In genomic region chr11:63822438-63822837, GRCh38 we compare ENCODE assay signal across 29 cellular contexts.
"Had no signal": no experiment of that assay in that cellular context is flagged by ENCODE, and none has a peak within 500 bp of the region (broad histone marks: within the 10 kb centered on the region; RNA-seq: fewer than 3 reads in every experiment).

No MANE protein-coding gene starts in this region.

- DNase-seq: activated B cell treated with CpG ODN at 0.5 μM for 24 hours; activated CD4-positive, alpha-beta T cell treated with anti-CD3 and anti-CD28 coated beads for 1 hour; activated CD4-positive, alpha-beta T cell treated with anti-CD3 and anti-CD28 coated beads, Interleukin-2, amount 10 ng/mL, durations not matched to agents 24 days and 14 days; activated CD4-positive, alpha-beta T cell treated with anti-CD3 and anti-CD28 coated beads, Interleukin-2, amount 50 U/mL, for 48 hours; activated gamma-delta T cell treated with Interleukin-2 at 50 U/mL for 16 hours; activated naive CD4-positive, alpha-beta T cell treated with anti-CD3 and anti-CD28 coated beads, Interleukin-2, amount 10 ng/mL, durations not matched to agents 7 days and 5 days; activated naive CD8-positive, alpha-beta T cell treated with anti-CD3 and anti-CD28 coated beads for 36 hours; activated T-cell treated with anti-CD3 and anti-CD28 coated beads, Interleukin-2, amount 50 U/mL, for 48 hours; brain microvascular endothelial cell; MG63; MV-4-11; NCI-H1092 treated with DMSO at 0.1 percent for 48 hours; NCI-H1417 treated with DMSO at 0.1 percent for 48 hours; NCI-H1694; NCI-H2029; NCI-H2107; NCI-H2171 treated with DMSO at 0.1 percent for 48 hours; NCI-H345; NCI-H510A; NCI-H526 treated with DMSO at 0.1 percent for 48 hours; NCI-H82; Right ventricle myocardium superior; RPMI8226; SW 1271 had no signal

- H3K27ac Mint-ChIP-seq: activated B cell treated with CpG ODN at 0.5 μM for 24 hours; activated CD4-positive, alpha-beta T cell treated with anti-CD3 and anti-CD28 coated beads, Interleukin-2, amount 10 ng/mL, durations not matched to agents 24 days and 14 days; activated naive CD8-positive, alpha-beta T cell treated with anti-CD3 and anti-CD28 coated beads for 36 hours; activated T-helper 2 cell treated with anti-CD3 and anti-CD28 coated beads, Interferon-gamma antibody, Interleukin-2, Interleukin-4, amounts not matched to agents 10 μg/mL and 5 μg/mL and 100 μg/mL, durations not matched to agents 14 hours and 24 hours and 36 hours; T-helper 2 cell treated with Interferon-gamma antibody and Interleukin-4, amounts not matched to agents 5 μg/mL and 100 μg/mL, for 36 hours had no signal

- H3K4me3 ChIP-seq: MG63, SJSA1 had no signal

- ATAC-seq: Panc1, SK-N-SH treated with all-trans-retinoic acid at 6 μM for 48 hours had no signal

- H3K27me3 ChIP-seq: brain microvascular endothelial cell, MG63, SJSA1 had no signal

- H3K9me3 ChIP-seq: MG63, SJSA1 had no signal

- H3K4me3 Mint-ChIP-seq: activated B cell treated with CpG ODN at 0.5 μM for 24 hours; activated CD4-positive, alpha-beta T cell treated with anti-CD3 and anti-CD28 coated beads, Interleukin-2, amount 10 ng/mL, durations not matched to agents 24 days and 14 days; activated naive CD4-positive, alpha-beta T cell treated with anti-CD3 and anti-CD28 coated beads, Interleukin-2, amount 10 ng/mL, durations not matched to agents 7 days and 5 days; activated naive CD8-positive, alpha-beta T cell treated with anti-CD3 and anti-CD28 coated beads for 36 hours; T-helper 2 cell treated with Interferon-gamma antibody and Interleukin-4, amounts not matched to agents 5 μg/mL and 100 μg/mL, for 36 hours had no signal

- H3K4me1 ChIP-seq: SJSA1 had no signal

- H3K9me3 Mint-ChIP-seq: activated B cell treated with CpG ODN at 0.5 μM for 24 hours; activated CD4-positive, alpha-beta T cell treated with anti-CD3 and anti-CD28 coated beads, Interleukin-2, amount 10 ng/mL, durations not matched to agents 24 days and 14 days; activated naive CD4-positive, alpha-beta T cell treated with anti-CD3 and anti-CD28 coated beads, Interleukin-2, amount 10 ng/mL, durations not matched to agents 7 days and 5 days; activated naive CD8-positive, alpha-beta T cell treated with anti-CD3 and anti-CD28 coated beads for 36 hours; activated T-helper 2 cell treated with anti-CD3 and anti-CD28 coated beads, Interferon-gamma antibody, Interleukin-2, Interleukin-4, amounts not matched to agents 10 μg/mL and 5 μg/mL and 100 μg/mL, durations not matched to agents 14 hours and 24 hours and 36 hours; T-helper 2 cell treated with Interferon-gamma antibody and Interleukin-4, amounts not matched to agents 5 μg/mL and 100 μg/mL, for 36 hours had no signal

- H3K4me1 Mint-ChIP-seq: activated B cell treated with CpG ODN at 0.5 μM for 24 hours; activated naive CD4-positive, alpha-beta T cell treated with anti-CD3 and anti-CD28 coated beads, Interleukin-2, amount 10 ng/mL, durations not matched to agents 7 days and 5 days; activated naive CD8-positive, alpha-beta T cell treated with anti-CD3 and anti-CD28 coated beads for 36 hours had no signal

- H3K27me3 Mint-ChIP-seq: activated B cell treated with CpG ODN at 0.5 μM for 24 hours; activated CD4-positive, alpha-beta T cell treated with anti-CD3 and anti-CD28 coated beads, Interleukin-2, amount 10 ng/mL, durations not matched to agents 24 days and 14 days; activated naive CD4-positive, alpha-beta T cell treated with anti-CD3 and anti-CD28 coated beads, Interleukin-2, amount 10 ng/mL, durations not matched to agents 7 days and 5 days; activated naive CD8-positive, alpha-beta T cell treated with anti-CD3 and anti-CD28 coated beads for 36 hours had no signal

- H3K27ac ChIP-seq: brain microvascular endothelial cell, SJSA1 had no signal
